In genomic region chr5:132065951-132066701, GRCh38 we compare ENCODE assay signal across 1 cellular context.
TF ChIP-seq lines count a peak whose summit lies in the region.

No MANE protein-coding gene starts in this region.

TF ChIP-seq in WTC11, 78 proteins besides CTCF, POLR2A, EP300 and RAD21 (continued from another document):
- TF ChIP-seq ESRRA (CRISPR knock-in tag; IDR thresholded peaks at IDR 0.05; ENCODE audit: borderline replicate concordance) = no peak
- no peak for TF ChIP-seq SP1 (CRISPR knock-in tag; conservative IDR thresholded peaks at IDR 0.05)
- TF ChIP-seq NR1H2 (CRISPR knock-in tag; IDR thresholded peaks at IDR 0.05) = no peak
- no peak for TF ChIP-seq FOXP1 (CRISPR knock-in tag; IDR thresholded peaks at IDR 0.05; ENCODE audit: borderline replicate concordance)
- no peak for TF ChIP-seq SMAD3 (CRISPR knock-in tag; IDR thresholded peaks at IDR 0.05; ENCODE audit: borderline replicate concordance)
- no peak for TF ChIP-seq CDX4 (CRISPR knock-in tag; IDR thresholded peaks at IDR 0.05; ENCODE audit: borderline replicate concordance)
- no peak for TF ChIP-seq MYBL2 (CRISPR knock-in tag; IDR thresholded peaks at IDR 0.05)
- no peak for TF ChIP-seq ATF2 (CRISPR knock-in tag; IDR thresholded peaks at IDR 0.05; ENCODE audit: borderline replicate concordance, low read depth)
- no peak for TF ChIP-seq ETV6 (CRISPR knock-in tag; IDR thresholded peaks at IDR 0.05)
